Comparison of ENCODE assay signal across 29 cellular contexts in the genomic region with DNA sequence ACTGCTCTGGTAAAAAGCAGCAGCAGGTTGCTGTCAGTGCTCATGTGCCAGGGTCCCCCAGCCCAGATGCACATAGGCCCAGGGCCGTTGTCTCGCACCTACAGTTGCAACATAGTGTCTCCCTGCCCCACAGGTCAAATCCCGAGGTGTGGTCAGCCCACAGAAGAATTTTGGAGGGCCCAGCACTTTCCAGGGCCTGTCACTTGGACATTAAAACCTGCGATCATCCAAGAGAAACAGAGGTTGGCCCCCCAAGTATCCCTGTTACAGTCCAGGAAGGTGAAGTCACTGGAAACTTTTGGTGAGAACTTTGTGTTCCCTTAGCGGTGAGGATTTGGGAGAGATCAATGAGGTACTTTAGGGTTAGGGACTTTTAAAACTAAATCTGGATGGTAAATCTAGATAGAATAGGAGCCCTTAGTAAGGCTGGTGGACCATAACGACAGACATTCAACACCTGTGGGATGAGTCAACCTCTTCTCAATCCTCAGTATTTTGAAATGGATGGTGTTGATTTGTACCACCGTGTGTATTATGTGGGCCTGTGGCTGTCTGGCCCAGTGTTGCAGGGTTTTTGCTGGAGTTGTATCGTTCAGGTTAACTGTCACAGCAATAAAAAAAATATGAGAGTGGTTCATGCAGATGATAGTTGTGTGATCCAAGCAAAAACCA. TPM values are rescaled to one million over a fixed set of nuclear protein-coding genes. Genes with fewer than 3 reads are reported as not detected.
A peak's percentile ranks its signal among the peaks of the same experiment; 100 is the strongest.
DNase-seq lines count a peak whose midpoint lies in the region; ATAC-seq and TF ChIP-seq lines count a peak whose summit lies in the region.
"Had no signal": no experiment of that assay in that cellular context is flagged by ENCODE, and none has a peak within 500 bp of the region (broad histone marks: within the 10 kb centered on the region; RNA-seq: fewer than 3 reads in every experiment).

No MANE protein-coding gene starts in this region.

- intact Hi-C loops in right cardiac atrium (cut with DNase I) = no loop called here
- intact Hi-C loops in left ventricle myocardium inferior (cut with micrococcal nuclease) = no loop called here
- intact Hi-C loops in OCI-LY7 (cut with micrococcal nuclease; ENCODE audit: unreplicated experiment) = no loop called here
- intact Hi-C loops in naive thymus-derived CD4-positive, alpha-beta T cell (cut with micrococcal nuclease) = loop anchor here in 1 of 2 donors (2.0 kb wide), 1 partner anchor 14 kb away; no protein-coding TSS in a partner anchor
- intact Hi-C loops in tibial artery (cut with DNase I; ENCODE audit: low total_unique reads) = no loop called here
- intact Hi-C loops in transverse colon (cut with DNase I; ENCODE audit: low total_unique reads) = no loop called here

- peaks cover 0 to 7% (median 3%) of the 10 kb centered on the region in 11 donors for H3K9me3 Mint-ChIP-seq in naive thymus-derived CD4-positive, alpha-beta T cell

- CTCF ChIA-PET in OCI-LY7 (lab: Charles Lee; ENCODE audit: unreplicated experiment) = no interaction called here
- CTCF ChIA-PET in naive thymus-derived CD4-positive, alpha-beta T cell (lab: Charles Lee) = interaction anchor here (0.6 to 2.9 kb wide), 3 partner anchors 11 to 35 kb away, joined by 3 to 17 read pairs (median 3); no protein-coding TSS in a partner anchor

- H3K79me2 ChIP-seq in OCI-LY7 (ENCODE audit: insufficient read depth, low read depth, low read length) = no peaks in the 10 kb centered on the region
- H3K79me2 ChIP-seq: hepatocyte had no signal

- peak overlapping the region; percentile 69; the same call in 1 of the 2 replicates for H2AFZ ChIP-seq in OCI-LY7 (ENCODE audit: low read length)
- H2AFZ ChIP-seq: hepatocyte had no signal

- H3K36me3 ChIP-seq in left ventricle myocardium inferior (no peaks in the 10 kb centered on the region), OCI-LY7 (ENCODE audit: insufficient read depth, low read length) (no peaks in the 10 kb centered on the region; the same call in 1 of the 2 replicates), tibial artery (no peaks in the 10 kb centered on the region), transverse colon (no peaks in the 10 kb centered on the region)
- no peaks in the 10 kb centered on the region for H3K36me3 ChIP-seq in naive thymus-derived CD4-positive, alpha-beta T cell (ENCODE audit: control insufficient read depth in 2 of 3, insufficient read depth in 3 of 3, low read length in 3 of 3)
- H3K36me3 ChIP-seq: gastrocnemius medialis, neutrophil, SJSA1 had no signal

- H3K27me3 ChIP-seq in right cardiac atrium (ENCODE audit: control insufficient read depth, insufficient read depth) (no peaks in the 10 kb centered on the region), left ventricle myocardium inferior (ENCODE audit: low read depth) (no peaks in the 10 kb centered on the region), tibial artery (no peaks in the 10 kb centered on the region), transverse colon (no peaks in the 10 kb centered on the region)
- no peaks in the 10 kb centered on the region for H3K27me3 ChIP-seq in naive thymus-derived CD4-positive, alpha-beta T cell (ENCODE audit: control insufficient read depth in 2 of 2, insufficient read depth in 2 of 2, low read length in 2 of 2)
- H3K27me3 ChIP-seq: body of pancreas, dorsolateral prefrontal cortex, gastrocnemius medialis, hepatocyte, neutrophil, SJSA1 had no signal

- no peak for TF ChIP-seq CTCF in left ventricle myocardium inferior (IDR thresholded peaks at IDR 0.05; ENCODE audit: borderline replicate concordance)
- no peak for TF ChIP-seq CTCF in OCI-LY7 (conservative IDR thresholded peaks at IDR 0.05; ENCODE audit: low read length)
- no peak for TF ChIP-seq CTCF in tibial artery (IDR thresholded peaks at IDR 0.05)
- no peak for TF ChIP-seq CTCF in transverse colon (IDR thresholded peaks at IDR 0.05)

- H3K4me3 ChIP-seq in right cardiac atrium (ENCODE audit: low read length) (no peak overlapping the region), left ventricle myocardium inferior (no peak overlapping the region), OCI-LY7 (ENCODE audit: low read depth, low read length, poor library complexity, severe bottlenecking) (no peak overlapping the region), tibial artery (no peak overlapping the region), transverse colon (no peak overlapping the region)
- no peak overlapping the region for H3K4me3 ChIP-seq in naive thymus-derived CD4-positive, alpha-beta T cell (ENCODE audit: low read length)
- H3K4me3 ChIP-seq: body of pancreas, dorsolateral prefrontal cortex, gastrocnemius medialis, hepatocyte, SJSA1 had no signal

- ATAC-seq in right cardiac atrium = peak; percentile 32 to 86
- no peak for ATAC-seq in naive thymus-derived CD4-positive, alpha-beta T cell
- ATAC-seq in GM19351 (IDR thresholded peaks at IDR 0.05; ENCODE audit: unreplicated experiment) = no peak
- ATAC-seq: activated naive CD8-positive, alpha-beta T cell treated with anti-CD3 and anti-CD28 coated beads, Interleukin-2, amount 50 U/mL, for 24 hours; body of pancreas; gastrocnemius medialis; left cardiac atrium had no signal

- H3K27ac ChIP-seq in right cardiac atrium (ENCODE audit: low read length) (no peak overlapping the region), left ventricle myocardium inferior (replicated peaks) (no peak overlapping the region), OCI-LY7 (ENCODE audit: low read depth, low read length, poor library complexity, severe bottlenecking) (peak overlapping the region; percentile 21), tibial artery (peak overlapping the region; percentile 66 to 81), transverse colon (no peak overlapping the region)
- peak overlapping the region; percentile 38 for H3K27ac ChIP-seq in naive thymus-derived CD4-positive, alpha-beta T cell (ENCODE audit: low read depth, low read length)
- H3K27ac ChIP-seq: body of pancreas, C4-2B, gastrocnemius medialis, hepatocyte, neutrophil, SJSA1 had no signal

- peaks cover 33 to 79% (median 75%) of the 10 kb centered on the region in 7 donors for H3K4me1 Mint-ChIP-seq in naive thymus-derived CD4-positive, alpha-beta T cell

- peak overlapping the region in 8 of 9 donors; percentile 24 to 96 (median 80) for H3K27ac Mint-ChIP-seq in naive thymus-derived CD4-positive, alpha-beta T cell
- H3K27ac Mint-ChIP-seq: activated naive CD8-positive, alpha-beta T cell treated with anti-CD3 and anti-CD28 coated beads, Interleukin-2, amount 50 U/mL, for 24 hours had no signal

- no peak for TF ChIP-seq EP300 in transverse colon (IDR thresholded peaks at IDR 0.05; ENCODE audit: low read depth)

- no TSS peak for BruUV-seq in OCI-LY7 (replicated peaks; lab: Mats Ljungman, UMichigan)

- peak overlapping the region in 9 of 10 donors; percentile 26 to 82 (median 67) for H3K4me3 Mint-ChIP-seq in naive thymus-derived CD4-positive, alpha-beta T cell
- H3K4me3 Mint-ChIP-seq: activated naive CD8-positive, alpha-beta T cell treated with anti-CD3 and anti-CD28 coated beads, Interleukin-2, amount 50 U/mL, for 24 hours had no signal

- peaks cover 0 to 8% (median 6%) of the 10 kb centered on the region in 5 donors for H3K36me3 Mint-ChIP-seq in naive thymus-derived CD4-positive, alpha-beta T cell

- H3K9me2 ChIP-seq in OCI-LY7 (ENCODE audit: insufficient read depth, low read length) = no peaks in the 10 kb centered on the region

- in situ Hi-C loops in transverse colon (cut with MboI; ENCODE audit: low pct_ligation_motif_present in 1 of 4, low pct_unique_long_range_greater_than_20kb in 1 of 4, low sequenced_read_pairs in 3 of 4) = no loop called here

- DNase-seq in right cardiac atrium (no peak), left ventricle myocardium inferior (no peak), OCI-LY7 (ENCODE audit: low spot score) (peak; percentile 37), tibial artery (no peak), transverse colon (no peak), mesenteric fat pad (ENCODE audit: low spot score) (no peak)
- no peak for DNase-seq in naive thymus-derived CD4-positive, alpha-beta T cell
- DNase-seq: activated CD4-positive, alpha-beta T cell treated with anti-CD3 and anti-CD28 coated beads, Interleukin-2, amount 50 U/mL, for 48 hours; activated CD4-positive, CD25-positive, alpha-beta regulatory T cell; activated CD8-positive, alpha-beta memory T cell treated with anti-CD3 and anti-CD28 coated beads, Interleukin-2, amount 50 U/mL, for 48 hours; activated naive CD8-positive, alpha-beta T cell treated with anti-CD3 and anti-CD28 coated beads, Interleukin-2, amount 50 U/mL, for 24 hours; body of pancreas; cerebellar nuclear complex; dorsolateral prefrontal cortex; gastrocnemius medialis; left cardiac atrium; NCI-H1417 treated with DMSO at 0.1 percent for 48 hours; NCI-H2081 treated with DMSO at 0.1 percent for 48 hours; NCI-H345; small intestine; T-helper 1 cell had no signal

- H3K4me1 ChIP-seq in right cardiac atrium (ENCODE audit: control insufficient read depth, insufficient read depth, low read length) (no peaks in the 10 kb centered on the region), left ventricle myocardium inferior (no peaks in the 10 kb centered on the region), OCI-LY7 (ENCODE audit: insufficient read depth, low read length, poor library complexity, severe bottlenecking) (peaks cover 46% of the 10 kb centered on the region), tibial artery (peaks cover 0 to 62% (median 30%) of the 10 kb centered on the region in 4 donors), transverse colon (peaks cover 0 to 16% (median 11%) of the 10 kb centered on the region in 4 donors)
- peaks cover 13 to 64% of the 10 kb centered on the region in 2 donors for H3K4me1 ChIP-seq in naive thymus-derived CD4-positive, alpha-beta T cell (ENCODE audit: control insufficient read depth in 2 of 2, insufficient read depth in 2 of 2, low read length in 2 of 2)
- H3K4me1 ChIP-seq: body of pancreas, gastrocnemius medialis had no signal

- TF ChIP-seq POLR2A in transverse colon (IDR thresholded peaks at IDR 0.05) = no peak

- no peaks in the 10 kb centered on the region for H4K20me1 ChIP-seq in OCI-LY7 (ENCODE audit: insufficient read depth, low read length)

- no peaks in the 10 kb centered on the region for H3K27me3 Mint-ChIP-seq in naive thymus-derived CD4-positive, alpha-beta T cell
- H3K27me3 Mint-ChIP-seq: activated naive CD8-positive, alpha-beta T cell treated with anti-CD3 and anti-CD28 coated beads, Interleukin-2, amount 50 U/mL, for 24 hours had no signal

- WGBS in right cardiac atrium = 87% methylated on average over 8 of the region's 8 CpGs
- WGBS in transverse colon (ENCODE audit: low coverage in 1 of 2), 2 donors = 80 to 86% methylated on average over 1 to 8 of the region's 8 CpGs

- no peaks in the 10 kb centered on the region for H3K9me3 ChIP-seq in right cardiac atrium (ENCODE audit: control insufficient read depth, low read length)
- H3K9me3 ChIP-seq in left ventricle myocardium inferior (replicated peaks) = no peaks in the 10 kb centered on the region
- peaks cover 8% of the 10 kb centered on the region; the same call in 1 of the 2 replicates for H3K9me3 ChIP-seq in OCI-LY7 (ENCODE audit: low read length)
- H3K9me3 ChIP-seq in naive thymus-derived CD4-positive, alpha-beta T cell (ENCODE audit: control insufficient read depth in 2 of 3, low read length in 3 of 3) = no peaks in the 10 kb centered on the region
- no peaks in the 10 kb centered on the region for H3K9me3 ChIP-seq in tibial artery
- H3K9me3 ChIP-seq in transverse colon = no peaks in the 10 kb centered on the region
- H3K9me3 ChIP-seq: body of pancreas, gastrocnemius medialis, neutrophil, SJSA1 had no signal

- H3K4me2 ChIP-seq in OCI-LY7 (ENCODE audit: low read length) = peak overlapping the region; percentile 46
- H3K4me2 ChIP-seq: hepatocyte had no signal

- POLR2A ChIA-PET in OCI-LY7 (lab: Charles Lee) = interaction anchor here (0.7 to 0.8 kb wide), 4 partner anchors 96 to 162 kb away, joined by 3 to 4 read pairs (median 3); no protein-coding TSS in a partner anchor
- POLR2A ChIA-PET in naive thymus-derived CD4-positive, alpha-beta T cell (lab: Charles Lee) = interaction anchor here (1.0 to 2.2 kb wide), 2 partner anchors 14 to 30 kb away, joined by 4 to 6 read pairs; no protein-coding TSS in a partner anchor

RNA-seq across cellular contexts. Expression of a gene that starts 19.3 kb away (rescaled TPM):
- total RNA-seq in right cardiac atrium (not detected), left ventricle myocardium inferior (not detected), OCI-LY7 (2022) (not detected in 2 replicates), transverse colon (not detected), mesenteric fat pad (not detected)
- not detected for polyA plus RNA-seq in right cardiac atrium
- not detected in 2 replicates for total RNA-seq in OCI-LY7 (2014; rRNA removed; shearing (Covaris generic))
- not detected for total RNA-seq in naive thymus-derived CD4-positive, alpha-beta T cell
- polyA plus RNA-seq in naive thymus-derived CD4-positive, alpha-beta T cell = not detected
- total RNA-seq: body of pancreas, gastrocnemius medialis, left cardiac atrium, pulmonary artery endothelial cell, RPMI7951, SJSA1, urinary bladder had no signal
- polyA plus RNA-seq: hepatocyte, small intestine, urinary bladder had no signal

RNA-seq across cellular contexts. Expression of a gene that starts 29.3 kb away (rescaled TPM):
- total RNA-seq in right cardiac atrium (1 to 10 TPM; 3.7 to 8.0 (median 5.8) TPM), left ventricle myocardium inferior (6.5 TPM), OCI-LY7 (2022) (not detected in 2 replicates), transverse colon (1 to 10 TPM in 1 of 4 donors, under 1 TPM in 1, not detected in 2; 0.68 to 2.5 TPM), mesenteric fat pad (25.3 TPM)
- 8.7 TPM for polyA plus RNA-seq in right cardiac atrium
- not detected in 2 replicates for total RNA-seq in OCI-LY7 (2014; rRNA removed; shearing (Covaris generic))
- total RNA-seq in naive thymus-derived CD4-positive, alpha-beta T cell = not detected
- polyA plus RNA-seq in naive thymus-derived CD4-positive, alpha-beta T cell = not detected
- total RNA-seq: hepatocyte, RPMI7951, SJSA1, urinary bladder had no signal
- polyA plus RNA-seq: hepatocyte had no signal

RNA-seq across cellular contexts. Expression of a gene that starts 32.6 kb away (rescaled TPM):
- total RNA-seq in right cardiac atrium (1 to 10 TPM; 2.0 to 5.9 (median 5.1) TPM), left ventricle myocardium inferior (6.2 TPM), OCI-LY7 (2022) (not detected in 2 replicates), transverse colon (10 to 100 TPM; 23.9 to 60.2 (median 34.3) TPM), mesenteric fat pad (5.2 TPM)
- polyA plus RNA-seq in right cardiac atrium = 3.3 TPM
- total RNA-seq in OCI-LY7 (2014; rRNA removed; shearing (Covaris generic)) = not detected in 2 replicates
- not detected for total RNA-seq in naive thymus-derived CD4-positive, alpha-beta T cell
- polyA plus RNA-seq in naive thymus-derived CD4-positive, alpha-beta T cell = not detected
- total RNA-seq: RPMI7951 had no signal

Comparison
In these comparisons a context has a peak if more than half of its experiments do, and no peak if none do; other contexts are left out.
1. ATAC-seq: peak in right cardiac atrium (2 of 2); none in naive thymus-derived CD4-positive, alpha-beta T cell (single experiment) and GM19351 (single experiment).
2. H3K27ac ChIP-seq: peak in OCI-LY7 (single experiment), naive thymus-derived CD4-positive, alpha-beta T cell (single experiment) and tibial artery (2 of 2); none in right cardiac atrium (single experiment), left ventricle myocardium inferior (single experiment) and transverse colon (0 of 4).